1 cellular context compared by ENCODE assay signal in genomic region chr16:6207124-6207523, GRCh38.
TF ChIP-seq lines count a peak whose summit lies in the region.

No MANE protein-coding gene starts in this region.

TF ChIP-seq in GM23338, 12 proteins besides CTCF, POLR2A, EP300 and RAD21 (continued from another document):
- TF ChIP-seq ZNF462 (CRISPR knock-in tag; IDR thresholded peaks at IDR 0.05) (no peak), EZH2 (IDR thresholded peaks at IDR 0.05; ENCODE audit: low read depth, unreplicated experiment) (no peak), NANOG (IDR thresholded peaks at IDR 0.05; ENCODE audit: borderline replicate concordance) (no peak)
